12 cellular contexts compared by ENCODE assay signal in genomic region chr3:34886443-34886842, GRCh38.
DNase-seq lines count a peak whose midpoint lies in the region; ATAC-seq and TF ChIP-seq lines count a peak whose summit lies in the region.
"Had no signal": no experiment of that assay in that cellular context is flagged by ENCODE, and none has a peak within 500 bp of the region (broad histone marks: within the 10 kb centered on the region; RNA-seq: fewer than 3 reads in every experiment).

No MANE protein-coding gene starts in this region.

- no peak for ATAC-seq in SK-N-SH treated with all-trans-retinoic acid at 6 μM for 48 hours
- ATAC-seq: GM23338 had no signal

- no peak overlapping the region for H4K91ac ChIP-seq in neuronal stem cell (ENCODE audit: low read depth, low read length, poor library complexity)

- no peak overlapping the region for H3K23ac ChIP-seq in neuronal stem cell (ENCODE audit: low read depth, low read length, poor library complexity)

- H2BK120ac ChIP-seq in neuronal stem cell (ENCODE audit: low read depth, low read length) = no peak overlapping the region

- no peak overlapping the region for H2BK12ac ChIP-seq in neuronal stem cell (ENCODE audit: low read length)

- H3K27ac Mint-ChIP-seq in osteocyte (ENCODE audit: unreplicated experiment) = no peak overlapping the region
- H3K27ac Mint-ChIP-seq: CD4-positive, CD25-positive, alpha-beta regulatory T cell; GM23338 had no signal

- no peak overlapping the region for H2AFZ ChIP-seq in neuronal stem cell (ENCODE audit: low read length)
- H2AFZ ChIP-seq: GM23338 had no signal

- H3K27ac ChIP-seq in neuronal stem cell (replicated peaks; ENCODE audit: low read length) (no peak overlapping the region), RWPE1 (no peak overlapping the region)
- H3K27ac ChIP-seq: BLaER1 had no signal

- H3K27me3 ChIP-seq in neuronal stem cell (ENCODE audit: control insufficient read depth in 3 of 3, insufficient read depth in 3 of 3, low read depth in 1 of 3, low read length in 3 of 3) = no peaks in the 10 kb centered on the region
- H3K27me3 ChIP-seq: BLaER1 had no signal

- no peak overlapping the region for H2AK5ac ChIP-seq in neuronal stem cell (ENCODE audit: low read depth, low read length)

- no peaks in the 10 kb centered on the region for H3K79me1 ChIP-seq in neuronal stem cell (ENCODE audit: low read depth, low read length)

- H2BK5ac ChIP-seq in neuronal stem cell (ENCODE audit: low read length) = no peak overlapping the region

- TF ChIP-seq CTCF in RWPE1 (conservative IDR thresholded peaks at IDR 0.05; ENCODE audit: low read depth) = no peak
- no peak for TF ChIP-seq CTCF in osteocyte (IDR thresholded peaks at IDR 0.05)

- H3K36me3 Mint-ChIP-seq in osteocyte (ENCODE audit: unreplicated experiment) = no peaks in the 10 kb centered on the region
- H3K36me3 Mint-ChIP-seq: CD4-positive, CD25-positive, alpha-beta regulatory T cell had no signal

- no peaks in the 10 kb centered on the region for H3K36me3 ChIP-seq in neuronal stem cell (replicated peaks in 1 of 2; ENCODE audit: control insufficient read depth in 2 of 2, insufficient read depth in 2 of 2, low read length in 2 of 2)
- H3K36me3 ChIP-seq: BLaER1 had no signal

- peaks cover 6% of the 10 kb centered on the region for H3K27me3 Mint-ChIP-seq in osteocyte (ENCODE audit: unreplicated experiment)

- H3K4ac ChIP-seq in neuronal stem cell (ENCODE audit: low read length) = no peak overlapping the region

- POLR2A ChIA-PET in RWPE1 (lab: Yijun Ruan, JAX; ENCODE audit: low non-redundant PET) = no interaction called here

- peak overlapping the region; percentile 59 for H3K18ac ChIP-seq in neuronal stem cell (ENCODE audit: low read length)

- peak overlapping the region in 1 of 2 donors; percentile 9 for H3K4me3 ChIP-seq in neuronal stem cell (ENCODE audit: low read length in 2 of 2)
- H3K4me3 ChIP-seq: BLaER1, GM23338 had no signal

- no peak overlapping the region for H3K14ac ChIP-seq in neuronal stem cell (ENCODE audit: low read length)

- no peak overlapping the region for H4K8ac ChIP-seq in neuronal stem cell (ENCODE audit: low read depth, low read length)

- DNase-seq in ELF-1 (ENCODE audit: low read depth, low spot score) (peak; percentile 26), neuronal stem cell (ENCODE audit: low spot score) (no peak), NCI-H2029 (lab: John Stamatoyannopoulos, UW) (no peak), RWPE1 (ENCODE audit: low spot score) (no peak), NCI-H1417 treated with DMSO at 0.1 percent for 48 hours (lab: John Stamatoyannopoulos, UW) (no peak), osteocyte (ENCODE audit: extremely low spot score, unreplicated experiment) (no peak)
- DNase-seq: CD4-positive, CD25-positive, alpha-beta regulatory T cell; DMS 273 treated with DMSO at 0.1 percent for 48 hours; H7 had no signal

- H3K9me3 ChIP-seq in neuronal stem cell (replicated peaks in 1 of 2; ENCODE audit: control insufficient read depth in 2 of 2, insufficient read depth in 1 of 2, low read depth in 1 of 2, low read length in 2 of 2) = no peaks in the 10 kb centered on the region
- H3K9me3 ChIP-seq: BLaER1 had no signal

- H3K4me1 ChIP-seq in neuronal stem cell (ENCODE audit: control insufficient read depth in 2 of 2, insufficient read depth in 1 of 2, low read depth in 1 of 2, low read length in 2 of 2) = no peaks in the 10 kb centered on the region
- H3K4me1 ChIP-seq: BLaER1 had no signal

- CTCF ChIA-PET in RWPE1 (lab: Yijun Ruan, JAX) = no interaction called here

- H3K9ac ChIP-seq in neuronal stem cell (ENCODE audit: low read depth, low read length, poor library complexity) = no peak overlapping the region
- H3K9ac ChIP-seq: BLaER1 had no signal

- no peak overlapping the region for H3K4me2 ChIP-seq in neuronal stem cell (ENCODE audit: insufficient read depth, low read length, poor library complexity, severe bottlenecking)
- H3K4me2 ChIP-seq: BLaER1, GM23338 had no signal

- no peaks in the 10 kb centered on the region for H3K4me1 Mint-ChIP-seq in osteocyte (ENCODE audit: unreplicated experiment)
- H3K4me1 Mint-ChIP-seq: CD4-positive, CD25-positive, alpha-beta regulatory T cell had no signal

- H3K9me3 Mint-ChIP-seq in osteocyte (ENCODE audit: unreplicated experiment) = no peaks in the 10 kb centered on the region
- H3K9me3 Mint-ChIP-seq: GM23338 had no signal

- no peak overlapping the region for H3K4me3 Mint-ChIP-seq in osteocyte (ENCODE audit: unreplicated experiment)
- H3K4me3 Mint-ChIP-seq: CD4-positive, CD25-positive, alpha-beta regulatory T cell; GM23338 had no signal

- WGBS in neuronal stem cell (ENCODE audit: extremely low coverage in 2 of 2, insufficient read length in 2 of 2, insufficient replicate concordance in 1 of 2), 2 donors = no CpG with 5 or more reads among the region's 4 CpGs

- no peak overlapping the region for H2BK15ac ChIP-seq in neuronal stem cell (ENCODE audit: low read length)

TF ChIP-seq in SK-N-SH treated with all-trans-retinoic acid at 6 μM for 48 hours, 23 proteins besides CTCF, POLR2A, EP300 and RAD21:
- no peak for TF ChIP-seq ZFP30 (CRISPR knock-in tag; IDR thresholded peaks at IDR 0.05)
- TF ChIP-seq TCF4 (CRISPR knock-in tag; IDR thresholded peaks at IDR 0.05; ENCODE audit: borderline replicate concordance) = peak; percentile 60
- no peak for TF ChIP-seq RARB (CRISPR knock-in tag; IDR thresholded peaks at IDR 0.05)
- no peak for TF ChIP-seq ZNF565 (CRISPR knock-in tag; conservative IDR thresholded peaks at IDR 0.05; ENCODE audit: low read depth)
- 0 out of 2 replicates have a peak, but pooled peaks have one; percentile 37 for TF ChIP-seq TSHZ2 (CRISPR knock-in tag; IDR thresholded peaks at IDR 0.05)
- no peak for TF ChIP-seq TOX (CRISPR knock-in tag; IDR thresholded peaks at IDR 0.05; ENCODE audit: borderline replicate concordance)
- TF ChIP-seq CSDC2 (CRISPR knock-in tag; IDR thresholded peaks at IDR 0.05) = no peak
- no peak for TF ChIP-seq ESRRG (CRISPR knock-in tag; IDR thresholded peaks at IDR 0.05)
- TF ChIP-seq ZC3H10 (CRISPR knock-in tag; IDR thresholded peaks at IDR 0.05) = no peak
- TF ChIP-seq ZNF70 (CRISPR knock-in tag; IDR thresholded peaks at IDR 0.05) = no peak
- no peak for TF ChIP-seq CREB5 (CRISPR knock-in tag; IDR thresholded peaks at IDR 0.05; ENCODE audit: low read depth)
- TF ChIP-seq PATZ1 (CRISPR knock-in tag; IDR thresholded peaks at IDR 0.05; ENCODE audit: borderline replicate concordance) = no peak
- no peak for TF ChIP-seq BACH2 (CRISPR knock-in tag; IDR thresholded peaks at IDR 0.05; ENCODE audit: borderline replicate concordance)
- TF ChIP-seq GLIS3 (CRISPR knock-in tag; IDR thresholded peaks at IDR 0.05) = no peak
- no peak for TF ChIP-seq PPARA (CRISPR knock-in tag; IDR thresholded peaks at IDR 0.05; ENCODE audit: borderline replicate concordance)
- no peak for TF ChIP-seq ZNF8 (CRISPR knock-in tag; IDR thresholded peaks at IDR 0.05)
- TF ChIP-seq ISL1 (CRISPR knock-in tag; IDR thresholded peaks at IDR 0.05) = 0 out of 2 replicates have a peak, but pooled peaks have one; percentile 16
